Comparison of ENCODE assay signal across 26 cellular contexts in genomic region chr3:9125278-9125951, GRCh38.
"Had no signal": no experiment of that assay in that cellular context is flagged by ENCODE, and none has a peak within 500 bp of the region (broad histone marks: within the 10 kb centered on the region; RNA-seq: fewer than 3 reads in every experiment).

No MANE protein-coding gene starts in this region.

- H3K9me3 Mint-ChIP-seq: activated B cell treated with CpG ODN at 0.5 μM for 24 hours; activated naive CD4-positive, alpha-beta T cell treated with anti-CD3 and anti-CD28 coated beads, Interleukin-2, amount 50 U/mL, for 72 hours; activated T-cell treated with anti-CD3 and anti-CD28 coated beads, Interleukin-2, amount 50 U/mL, for 72 hours; naive thymus-derived CD4-positive, alpha-beta T cell; stimulated activated effector memory CD8-positive, alpha-beta T cell treated with anti-CD3 and anti-CD28 coated beads, Interleukin-12 subunit alpha, Interleukin-12 subunit beta, amount 100 ng/mL, for 72 hours; stimulated activated naive CD8-positive, alpha-beta T cell treated with anti-CD3 and anti-CD28 coated beads, Interleukin-15, Interleukin-2, amounts not matched to agents 100 ng/mL and 50 ng/mL, for 24 hours had no signal

- H3K27ac Mint-ChIP-seq: activated B cell treated with CpG ODN at 0.5 μM for 24 hours; activated CD8-positive, alpha-beta memory T cell treated with anti-CD3 and anti-CD28 coated beads, Interleukin-2, amount 10 ng/mL, durations not matched to agents 7 days and 5 days; activated CD8-positive, alpha-beta T cell treated with anti-CD3 and anti-CD28 coated beads, Interleukin-2, amount 10 ng/mL, durations not matched to agents 7 days and 5 days; activated T-cell treated with anti-CD3 and anti-CD28 coated beads, Interleukin-2, amount 50 U/mL, for 72 hours; stimulated activated effector memory CD8-positive, alpha-beta T cell treated with anti-CD3 and anti-CD28 coated beads, Interleukin-12 subunit alpha, Interleukin-12 subunit beta, amount 100 ng/mL, for 72 hours; stimulated activated naive CD8-positive, alpha-beta T cell treated with anti-CD3 and anti-CD28 coated beads, Interleukin-15, Interleukin-2, amounts not matched to agents 100 ng/mL and 50 ng/mL, for 24 hours had no signal

- H3K36me3 ChIP-seq: prostate gland, thoracic aorta, upper lobe of left lung, vagina had no signal

- H3K27me3 Mint-ChIP-seq: activated B cell treated with CpG ODN at 0.5 μM for 24 hours; stimulated activated naive CD8-positive, alpha-beta T cell treated with anti-CD3 and anti-CD28 coated beads, Interleukin-15, Interleukin-2, amounts not matched to agents 100 ng/mL and 50 ng/mL, for 24 hours had no signal

- ATAC-seq: activated CD8-positive, alpha-beta memory T cell treated with anti-CD3 and anti-CD28 coated beads, Interleukin-2, amount 10 ng/mL, durations not matched to agents 7 days and 5 days; activated CD8-positive, alpha-beta T cell treated with anti-CD3 and anti-CD28 coated beads, Interleukin-2, amount 10 ng/mL, durations not matched to agents 7 days and 5 days; activated naive CD4-positive, alpha-beta T cell treated with anti-CD3 and anti-CD28 coated beads, Interleukin-2, amount 50 U/mL, for 72 hours; activated T-cell treated with anti-CD3 and anti-CD28 coated beads, Interleukin-2, amount 50 U/mL, for 72 hours; left ventricle myocardium superior; naive thymus-derived CD4-positive, alpha-beta T cell; sciatic nerve; stimulated activated effector memory CD8-positive, alpha-beta T cell treated with anti-CD3 and anti-CD28 coated beads, Interleukin-12 subunit alpha, Interleukin-12 subunit beta, amount 100 ng/mL, for 72 hours had no signal

- H3K36me3 Mint-ChIP-seq: activated CD8-positive, alpha-beta memory T cell treated with anti-CD3 and anti-CD28 coated beads, Interleukin-2, amount 10 ng/mL, durations not matched to agents 7 days and 5 days; activated naive CD4-positive, alpha-beta T cell treated with anti-CD3 and anti-CD28 coated beads, Interleukin-2, amount 50 U/mL, for 72 hours; stimulated activated effector memory CD8-positive, alpha-beta T cell treated with anti-CD3 and anti-CD28 coated beads, Interleukin-12 subunit alpha, Interleukin-12 subunit beta, amount 100 ng/mL, for 72 hours had no signal

- H3K4me1 ChIP-seq: prostate gland, upper lobe of left lung, vagina had no signal

- H3K4me1 Mint-ChIP-seq: activated B cell treated with CpG ODN at 0.5 μM for 24 hours; activated CD8-positive, alpha-beta memory T cell treated with anti-CD3 and anti-CD28 coated beads, Interleukin-2, amount 10 ng/mL, durations not matched to agents 7 days and 5 days; stimulated activated effector memory CD8-positive, alpha-beta T cell treated with anti-CD3 and anti-CD28 coated beads, Interleukin-12 subunit alpha, Interleukin-12 subunit beta, amount 100 ng/mL, for 72 hours had no signal

- FAIRE-seq: colon, frontal cortex had no signal

- H3K9me3 ChIP-seq: prostate gland, thoracic aorta, upper lobe of left lung, vagina had no signal

- H3K4me3 Mint-ChIP-seq: activated B cell treated with CpG ODN at 0.5 μM for 24 hours; activated CD8-positive, alpha-beta memory T cell treated with anti-CD3 and anti-CD28 coated beads, Interleukin-2, amount 10 ng/mL, durations not matched to agents 7 days and 5 days; activated CD8-positive, alpha-beta T cell treated with anti-CD3 and anti-CD28 coated beads, Interleukin-2, amount 10 ng/mL, durations not matched to agents 7 days and 5 days; activated T-cell treated with anti-CD3 and anti-CD28 coated beads, Interleukin-2, amount 50 U/mL, for 72 hours; naive thymus-derived CD4-positive, alpha-beta T cell; stimulated activated effector memory CD8-positive, alpha-beta T cell treated with anti-CD3 and anti-CD28 coated beads, Interleukin-12 subunit alpha, Interleukin-12 subunit beta, amount 100 ng/mL, for 72 hours; stimulated activated naive CD8-positive, alpha-beta T cell treated with anti-CD3 and anti-CD28 coated beads, Interleukin-15, Interleukin-2, amounts not matched to agents 100 ng/mL and 50 ng/mL, for 24 hours had no signal

- H3K27ac ChIP-seq: prostate gland, skin epidermis, thoracic aorta, upper lobe of left lung, vagina had no signal

- H3K4me3 ChIP-seq: prostate gland, skin epidermis, thoracic aorta, upper lobe of left lung, vagina had no signal

- DNase-seq: activated B cell treated with CpG ODN at 0.5 μM for 24 hours; activated CD8-positive, alpha-beta memory T cell treated with anti-CD3 and anti-CD28 coated beads, Interleukin-2, amount 10 ng/mL, durations not matched to agents 7 days and 5 days; activated CD8-positive, alpha-beta T cell treated with anti-CD3 and anti-CD28 coated beads, Interleukin-2, amount 10 ng/mL, durations not matched to agents 7 days and 5 days; activated naive CD4-positive, alpha-beta T cell; activated T-cell treated with anti-CD3 and anti-CD28 coated beads for 4 hours; activated T-cell treated with anti-CD3 and anti-CD28 coated beads, Interleukin-2, amount 50 U/mL, for 72 hours; effector CD8-positive, alpha-beta T cell; islet precursor cell; left ventricle myocardium superior; midbrain; naive thymus-derived CD4-positive, alpha-beta T cell; retina; stimulated activated CD4-positive, alpha-beta T cell treated with anti-CD3 and anti-CD28 coated beads, Interleukin-12 subunit alpha, Interleukin-12 subunit beta, amount 100 ng/mL, for 4 hours; stimulated activated CD4-positive, alpha-beta T cell treated with anti-CD3 and anti-CD28 coated beads, Interleukin-4, amount 100 ng/mL, for 24 hours; T-helper 2 cell had no signal

- H3K27me3 ChIP-seq: upper lobe of left lung, vagina had no signal
